In the genomic region with DNA sequence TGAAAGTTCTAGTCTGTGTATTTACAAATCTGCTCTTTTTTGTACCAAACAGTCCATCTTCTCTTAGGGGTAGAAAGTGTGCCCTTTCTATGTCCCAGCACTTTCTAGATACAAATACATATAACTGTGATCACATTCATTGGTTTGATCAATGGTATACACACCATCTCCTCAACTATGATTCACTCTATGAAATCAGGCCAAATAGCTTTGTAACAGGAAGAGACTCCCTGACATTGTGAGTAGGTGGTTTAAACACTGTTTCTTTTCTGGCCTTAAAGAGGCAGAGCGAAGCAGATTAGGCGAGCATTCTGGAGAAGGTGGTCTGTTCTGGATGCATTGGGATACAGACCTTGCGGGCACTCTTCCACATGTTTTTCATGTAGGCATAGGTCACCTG, we compare ENCODE assay signal across 15 cellular contexts. TPM values are rescaled to one million over a fixed set of nuclear protein-coding genes. Genes with fewer than 3 reads are reported as not detected.
A peak's percentile ranks its signal among the peaks of the same experiment; 100 is the strongest.
DNase-seq lines count a peak whose midpoint lies in the region; ATAC-seq and TF ChIP-seq lines count a peak whose summit lies in the region.
"Had no signal": no experiment of that assay in that cellular context is flagged by ENCODE, and none has a peak within 500 bp of the region (broad histone marks: within the 10 kb centered on the region; RNA-seq: fewer than 3 reads in every experiment).

No MANE protein-coding gene starts in this region.

- no peaks in the 10 kb centered on the region for H3K79me2 ChIP-seq in fibroblast of lung (ENCODE audit: control insufficient read depth, insufficient read depth, low read length)

- no peak overlapping the region for H2AFZ ChIP-seq in fibroblast of lung (ENCODE audit: low read length)
- H2AFZ ChIP-seq: neural progenitor cell had no signal

- H3K27ac Mint-ChIP-seq in activated naive CD4-positive, alpha-beta T cell treated with anti-CD3 and anti-CD28 coated beads, Interleukin-2, amount 50 U/mL, for 72 hours: peak overlapping the region; percentile 2 to 26
- H3K27ac Mint-ChIP-seq: neural progenitor cell had no signal

- no peaks in the 10 kb centered on the region for H4K20me1 ChIP-seq in fibroblast of lung (ENCODE audit: control insufficient read depth, extremely low read depth, insufficient read depth, low read length)

- H3K9me3 ChIP-seq in adipocyte (ENCODE audit: control insufficient read depth, low read length) (no peaks in the 10 kb centered on the region), fibroblast of lung (ENCODE audit: control insufficient read depth, insufficient read depth, low read depth, low read length) (no peaks in the 10 kb centered on the region)
- H3K9me3 ChIP-seq: esophagus squamous epithelium, right lobe of liver had no signal

- H3K4me1 ChIP-seq in adipocyte (ENCODE audit: control insufficient read depth, insufficient read depth, low read length): peaks cover 38% of the 10 kb centered on the region
- H3K4me1 ChIP-seq in fibroblast of lung (ENCODE audit: control insufficient read depth, extremely low read depth, insufficient read depth, low read length): peaks cover 22% of the 10 kb centered on the region
- H3K4me1 ChIP-seq: neural progenitor cell had no signal

- H3K9ac ChIP-seq in adipocyte (ENCODE audit: low read length) (no peak overlapping the region), fibroblast of lung (ENCODE audit: insufficient read depth, low read length) (no peak overlapping the region)
- H3K9ac ChIP-seq: neural progenitor cell had no signal

- H3K9me3 Mint-ChIP-seq in activated naive CD4-positive, alpha-beta T cell treated with anti-CD3 and anti-CD28 coated beads, Interleukin-2, amount 50 U/mL, for 72 hours: no peaks in the 10 kb centered on the region
- H3K9me3 Mint-ChIP-seq: neural progenitor cell had no signal

- H3K4me3 ChIP-seq in adipocyte (ENCODE audit: low read length): no peak overlapping the region
- no peak overlapping the region for H3K4me3 ChIP-seq in fibroblast of lung (replicated peaks in 1 of 4; ENCODE audit: control extremely low read depth in 1 of 4, insufficient read depth in 1 of 4, low read depth in 3 of 4, low read length in 4 of 4)
- H3K4me3 ChIP-seq: esophagus squamous epithelium, neural progenitor cell, right lobe of liver had no signal

- ATAC-seq in activated naive CD4-positive, alpha-beta T cell treated with anti-CD3 and anti-CD28 coated beads, Interleukin-2, amount 50 U/mL, for 72 hours: no peak
- ATAC-seq in GM21528 (IDR thresholded peaks at IDR 0.05; ENCODE audit: low FRiP score, unreplicated experiment): no peak

- H3K36me3 Mint-ChIP-seq in activated naive CD4-positive, alpha-beta T cell treated with anti-CD3 and anti-CD28 coated beads, Interleukin-2, amount 50 U/mL, for 72 hours: peaks cover 8% of the 10 kb centered on the region in 2 donors

- TF ChIP-seq CTCF in fibroblast of lung (conservative IDR thresholded peaks at IDR 0.05 in 1 of 2, IDR thresholded peaks at IDR 0.05 in 1 of 2; ENCODE audit: low read depth in 1 of 2, low read length in 2 of 2): no peak

- H3K27ac ChIP-seq in fibroblast of lung (ENCODE audit: insufficient read depth, low read length): peak overlapping the region; percentile 40
- H3K27ac ChIP-seq: neural progenitor cell, right lobe of liver had no signal

- no peaks in the 10 kb centered on the region for H3K27me3 ChIP-seq in adipocyte (replicated peaks; ENCODE audit: control insufficient read depth, insufficient read depth, low read length)
- no peaks in the 10 kb centered on the region for H3K27me3 ChIP-seq in fibroblast of lung (ENCODE audit: control insufficient read depth, insufficient read depth, low read length)
- H3K27me3 ChIP-seq: esophagus squamous epithelium, neural progenitor cell, right lobe of liver had no signal

- no peak for DNase-seq in activated naive CD4-positive, alpha-beta T cell treated with anti-CD3 and anti-CD28 coated beads, Interleukin-2, amount 50 U/mL, for 72 hours (ENCODE audit: low spot score in 2 of 2)
- DNase-seq in activated naive CD4-positive, alpha-beta T cell treated with anti-CD3 and anti-CD28 coated beads, Interleukin-2, amount 50 U/mL, for 16 hours: no peak
- DNase-seq in adipocyte (ENCODE audit: low read depth) (peak; percentile 42), fibroblast of lung (ENCODE audit: low read depth in 2 of 2) (peak; percentile 56 to 77), superior temporal gyrus (ENCODE audit: extremely low spot score) (peak; percentile 39), NCI-H446 treated with DMSO at 0.1 percent for 48 hours (lab: John Stamatoyannopoulos, UW) (no peak), NCI-H82 (lab: John Stamatoyannopoulos, UW) (no peak)
- DNase-seq: esophagus squamous epithelium; NCI-H1105; NCI-H2227 treated with DMSO at 0.1 percent for 48 hours; right lobe of liver; stimulated activated CD4-positive, alpha-beta T cell treated with anti-CD3 and anti-CD28 coated beads, Interleukin-2, amount 100 ng/mL, for 48 hours had no signal

- H3K36me3 ChIP-seq in adipocyte (ENCODE audit: control insufficient read depth, insufficient read depth, low read length, severe bottlenecking) (peaks cover 47% of the 10 kb centered on the region), fibroblast of lung (ENCODE audit: control insufficient read depth, insufficient read depth, low read length) (peaks cover 6% of the 10 kb centered on the region)
- H3K36me3 ChIP-seq: neural progenitor cell had no signal

- H3K4me2 ChIP-seq in fibroblast of lung (ENCODE audit: extremely low read depth, insufficient read depth, low read length): no peak overlapping the region
- H3K4me2 ChIP-seq: neural progenitor cell had no signal

RNA-seq across cellular contexts. Expression of gene EXOSC10, which starts 39.3 kb away (rescaled TPM):
- total RNA-seq in activated naive CD4-positive, alpha-beta T cell treated with anti-CD3 and anti-CD28 coated beads, Interleukin-2, amount 50 U/mL, for 72 hours: 10 to 100 TPM; 81.1 to 83.3 TPM
- total RNA-seq in fibroblast of lung: 26.2 and 36.2 TPM in 2 replicates
- 56.3 and 76.1 TPM in 2 replicates for polyA plus RNA-seq in fibroblast of lung
- 30.8 and 41.7 TPM in 2 replicates for polyA plus RNA-seq in fibroblast of lung (2012)
- polyA minus RNA-seq in fibroblast of lung (ENCODE audit: low replicate concordance): 27.5 and 29.1 TPM in 2 replicates

RNA-seq across cellular contexts. Expression of gene ANGPTL7, which starts 50.2 kb away (rescaled TPM):
- not detected for total RNA-seq in activated naive CD4-positive, alpha-beta T cell treated with anti-CD3 and anti-CD28 coated beads, Interleukin-2, amount 50 U/mL, for 72 hours
- 1.5 and 10.3 TPM in 2 replicates for total RNA-seq in fibroblast of lung
- 0.34 and 0.38 TPM in 2 replicates for polyA plus RNA-seq in fibroblast of lung
- 0.33 and 0.35 TPM in 2 replicates for polyA plus RNA-seq in fibroblast of lung (2012)
- not detected in 2 replicates for polyA minus RNA-seq in fibroblast of lung (ENCODE audit: low replicate concordance)
- total RNA-seq: right lobe of liver, SK-MEL-5 had no signal

Comparison
In these comparisons a context has a peak if more than half of its experiments do, and no peak if none do; other contexts are left out.
1. DNase-seq: peak in adipocyte (single experiment), fibroblast of lung (2 of 2) and superior temporal gyrus (single experiment); none in activated naive CD4-positive, alpha-beta T cell treated with anti-CD3 and anti-CD28 coated beads, Interleukin-2, amount 50 U/mL, for 72 hours (0 of 2), activated naive CD4-positive, alpha-beta T cell treated with anti-CD3 and anti-CD28 coated beads, Interleukin-2, amount 50 U/mL, for 16 hours (single experiment), NCI-H446 treated with DMSO at 0.1 percent for 48 hours (single experiment) and NCI-H82 (single experiment).